ENCODE assay signal across 24 cellular contexts in genomic region chr14:104146651-104147345, GRCh38. TPM values are rescaled to one million over a fixed set of nuclear protein-coding genes. Genes with fewer than 3 reads are reported as not detected.
A peak's percentile ranks its signal among the peaks of the same experiment; 100 is the strongest.
DNase-seq lines count a peak whose midpoint lies in the region; ATAC-seq and TF ChIP-seq lines count a peak whose summit lies in the region.
"Had no signal": no experiment of that assay in that cellular context is flagged by ENCODE, and none has a peak within 500 bp of the region (broad histone marks: within the 10 kb centered on the region; RNA-seq: fewer than 3 reads in every experiment).

No MANE protein-coding gene starts in this region.

- intact Hi-C loops in transverse colon (cut with DNase I; ENCODE audit: low total_unique reads), result no loop called here

- H2AFZ ChIP-seq in trophoblast cell (ENCODE audit: insufficient read depth, low read length, poor library complexity), result no peak overlapping the region

- no peak overlapping the region for H2AK5ac ChIP-seq in trophoblast cell (ENCODE audit: low read length)

- H2BK5ac ChIP-seq in trophoblast cell (ENCODE audit: low read depth, low read length, poor library complexity), result no peak overlapping the region

- DNase-seq in H7, result peak; percentile 66
- peak in 1 of 2 experiments; percentile 6 for DNase-seq in SJCRH30
- DNase-seq in iPS-NIHi11 (ENCODE audit: low spot score), result peak; percentile 4
- no peak for DNase-seq in trophoblast cell
- DNase-seq in transverse colon, result no peak
- no peak for DNase-seq in NCI-H524 (lab: John Stamatoyannopoulos, UW)
- DNase-seq in HUDEP-2 (lab: John Stamatoyannopoulos, UW; ENCODE audit: unreplicated experiment in 76 of 76), result no peak
- DNase-seq: activated CD8-positive, alpha-beta T cell treated with anti-CD3 and anti-CD28 coated beads for 36 hours; C1 segment of cervical spinal cord; DND-41; HCEC 1CT; kidney glomerular epithelial cell; NCI-H1105 treated with DMSO at 0.1 percent for 48 hours; NCI-H2029 treated with DMSO at 0.1 percent for 48 hours; NCI-H2227 treated with DMSO at 0.1 percent for 48 hours; NCI-H748 treated with DMSO at 0.1 percent for 48 hours; stimulated activated naive CD4-positive, alpha-beta T cell treated with Interleukin-2 at 50 U/mL for 16 hours; T-cell; testis had no signal

- H4K12ac ChIP-seq in trophoblast cell (ENCODE audit: low read depth, low read length), result no peak overlapping the region

- H3K27me3 ChIP-seq in H7 (ENCODE audit: control insufficient read depth, insufficient read depth, low read length) (no peaks in the 10 kb centered on the region), SJCRH30 (no peaks in the 10 kb centered on the region), trophoblast cell (ENCODE audit: insufficient read depth, low read length) (no peaks in the 10 kb centered on the region), transverse colon (no peaks in the 10 kb centered on the region)
- H3K27me3 ChIP-seq: ovary, right lobe of liver, testis, vagina had no signal

- TF ChIP-seq POLR2A in transverse colon (IDR thresholded peaks at IDR 0.05), result no peak

- H3K79me1 ChIP-seq in trophoblast cell (ENCODE audit: low read length), result peaks cover 24% of the 10 kb centered on the region

- no peak overlapping the region for H4K8ac ChIP-seq in trophoblast cell (ENCODE audit: low read depth, low read length)

- no peak for TF ChIP-seq CTCF in transverse colon (IDR thresholded peaks at IDR 0.05)

- H3K14ac ChIP-seq in trophoblast cell (ENCODE audit: low read length), result no peak overlapping the region

- H3K36me3 ChIP-seq in H7 (replicated peaks; ENCODE audit: control insufficient read depth, insufficient read depth, low read length) (no peaks in the 10 kb centered on the region; the same call in none of the 2 replicates), SJCRH30 (peaks cover 5% of the 10 kb centered on the region; the same call in 1 of the 2 replicates), trophoblast cell (ENCODE audit: control insufficient read depth in 1 of 2, insufficient read depth in 2 of 2, low read length in 2 of 2) (no peaks in the 10 kb centered on the region), transverse colon (no peaks in the 10 kb centered on the region)
- H3K36me3 ChIP-seq: ovary, right lobe of liver, vagina had no signal

- in situ Hi-C loops in transverse colon (cut with MboI; ENCODE audit: low pct_ligation_motif_present in 1 of 4, low pct_unique_long_range_greater_than_20kb in 1 of 4, low sequenced_read_pairs in 3 of 4), result loop anchor here (25.0 kb wide), 1 partner anchor 416 kb away; no protein-coding TSS in a partner anchor

- peaks cover 45% of the 10 kb centered on the region for H3K4me1 ChIP-seq in SJCRH30
- peaks cover 25 to 28% of the 10 kb centered on the region in 2 experiments for H3K4me1 ChIP-seq in trophoblast cell (ENCODE audit: control insufficient read depth in 1 of 2, insufficient read depth in 2 of 2, low read length in 2 of 2)
- H3K4me1 ChIP-seq in transverse colon, result peaks cover 0 to 5% (median 0%) of the 10 kb centered on the region in 4 donors
- H3K4me1 ChIP-seq: testis had no signal

- H3K9me3 ChIP-seq in SJCRH30 (replicated peaks) (no peaks in the 10 kb centered on the region), trophoblast cell (ENCODE audit: insufficient read depth, low read depth, low read length) (no peaks in the 10 kb centered on the region), transverse colon (no peaks in the 10 kb centered on the region)
- H3K9me3 ChIP-seq: ovary, right lobe of liver, testis, vagina had no signal

- no peak overlapping the region for H3K4ac ChIP-seq in trophoblast cell (ENCODE audit: low read depth, low read length)

- no peak overlapping the region for H2BK120ac ChIP-seq in trophoblast cell (ENCODE audit: insufficient read depth, low read length, poor library complexity)

- peak overlapping the region; percentile 24; the same call in 1 of the 2 replicates for H3K27ac ChIP-seq in SJCRH30
- H3K27ac ChIP-seq in trophoblast cell (ENCODE audit: low read depth, low read length), result no peak overlapping the region
- H3K27ac ChIP-seq in transverse colon, result no peak overlapping the region
- H3K27ac ChIP-seq: ovary, right lobe of liver, testis, vagina had no signal

- no CpG with 5 or more reads among the region's 22 CpGs for WGBS in trophoblast cell (ENCODE audit: extremely low coverage, insufficient coverage, insufficient read length)
- WGBS in transverse colon (ENCODE audit: low coverage in 1 of 2), 2 donors, result 92% methylated on average over 21 of the region's 22 CpGs; no CpG with 5 or more reads in 1 of the 2 donors

- no peak overlapping the region for H3K9ac ChIP-seq in trophoblast cell (ENCODE audit: low read length)

- no peak overlapping the region for H3K4me2 ChIP-seq in trophoblast cell (ENCODE audit: low read length)

- no peak for TF ChIP-seq EP300 in transverse colon (IDR thresholded peaks at IDR 0.05; ENCODE audit: low read depth)

- H2BK12ac ChIP-seq in trophoblast cell (ENCODE audit: low read length), result no peak overlapping the region

- no peak for ATAC-seq in HG03378 (IDR thresholded peaks at IDR 0.05; ENCODE audit: unreplicated experiment)
- ATAC-seq: activated CD8-positive, alpha-beta T cell treated with anti-CD3 and anti-CD28 coated beads for 36 hours; K562; right lobe of liver; T-cell had no signal

- H3K23ac ChIP-seq in trophoblast cell (ENCODE audit: low read length), result no peak overlapping the region

- H4K91ac ChIP-seq in trophoblast cell (ENCODE audit: low read depth, low read length), result no peak overlapping the region

- H3K4me3 ChIP-seq in H7 (ENCODE audit: insufficient read depth, low read depth, low read length) (no peak overlapping the region), SJCRH30 (no peak overlapping the region), trophoblast cell (ENCODE audit: low read depth, low read length) (no peak overlapping the region), transverse colon (no peak overlapping the region)
- H3K4me3 ChIP-seq: K562, ovary, right lobe of liver, testis, vagina had no signal

- H3K79me2 ChIP-seq in trophoblast cell (ENCODE audit: control insufficient read depth, insufficient read depth, low read length, poor library complexity), result peaks cover 4% of the 10 kb centered on the region

- peak overlapping the region; percentile 32 for H3K18ac ChIP-seq in trophoblast cell (ENCODE audit: low read length)

RNA-seq across cellular contexts. Expression of gene KIF26A, which starts 8.4 kb away (rescaled TPM):
- 59.2 and 61.0 TPM in 2 replicates for total RNA-seq in H7 (2014; rRNA removed; shearing (Covaris generic))
- 68.2 and 72.1 TPM in 2 replicates for total RNA-seq in SJCRH30 (2014; rRNA removed; shearing (Covaris generic))
- polyA plus RNA-seq in trophoblast cell (2013), result 3.4 and 3.6 TPM in 2 replicates
- total RNA-seq in transverse colon, result 1 to 10 TPM; 2.2 to 7.8 (median 4.4) TPM
- polyA plus RNA-seq: K562 had no signal

Comparison
In these comparisons a context has a peak if more than half of its experiments do, and no peak if none do; other contexts are left out.
1. DNase-seq: peak in H7 (single experiment) and iPS-NIHi11 (single experiment); none in trophoblast cell (0 of 2), transverse colon (single experiment), NCI-H524 (0 of 2) and HUDEP-2 (0 of 76).